Comparison of ENCODE assay signal across 19 cellular contexts in genomic region chr4:26892480-26893150, GRCh38. TPM values are rescaled to one million over a fixed set of nuclear protein-coding genes. Genes with fewer than 3 reads are reported as not detected.
DNase-seq lines count a peak whose midpoint lies in the region; ATAC-seq, FAIRE-seq and TF ChIP-seq lines count a peak whose summit lies in the region.
"Had no signal": no experiment of that assay in that cellular context is flagged by ENCODE, and none has a peak within 500 bp of the region (broad histone marks: within the 10 kb centered on the region; RNA-seq: fewer than 3 reads in every experiment).

No MANE protein-coding gene starts in this region.

- no peaks in the 10 kb centered on the region for H3K9me3 ChIP-seq in CD4-positive, CD25-positive, alpha-beta regulatory T cell (ENCODE audit: control insufficient read depth in 2 of 2, low read length in 2 of 2)
- no peaks in the 10 kb centered on the region for H3K9me3 ChIP-seq in CD8-positive, alpha-beta memory T cell (ENCODE audit: low read length)
- H3K9me3 ChIP-seq in HepG2 (ENCODE audit: low read length): no peaks in the 10 kb centered on the region
- H3K9me3 ChIP-seq: thoracic aorta, vagina had no signal

- no peak for TF ChIP-seq POLR2A in HepG2 (IDR thresholded peaks at IDR 0.05; ENCODE audit: insufficient read depth in 1 of 2, low read depth in 2 of 2, low read length in 2 of 2)

- no peaks in the 10 kb centered on the region for H3K79me2 ChIP-seq in HepG2 (ENCODE audit: insufficient read depth, low read length)

- no peaks in the 10 kb centered on the region for H3K27me3 Mint-ChIP-seq in CD4-positive, CD25-positive, alpha-beta regulatory T cell
- H3K27me3 Mint-ChIP-seq in CD8-positive, alpha-beta memory T cell: no peaks in the 10 kb centered on the region
- H3K27me3 Mint-ChIP-seq in activated naive CD8-positive, alpha-beta T cell treated with anti-CD3 and anti-CD28 coated beads for 36 hours: no peaks in the 10 kb centered on the region
- H3K27me3 Mint-ChIP-seq in natural killer cell treated with Interleukin-12 subunit alpha and Interleukin-12 subunit beta and Interleukin-15 and Interleukin-18, amount 100 ng/mL, for 72 hours: no peaks in the 10 kb centered on the region

- no peaks in the 10 kb centered on the region for H3K27me3 ChIP-seq in CD4-positive, CD25-positive, alpha-beta regulatory T cell (ENCODE audit: control insufficient read depth, insufficient read depth, low read length)
- H3K27me3 ChIP-seq in CD8-positive, alpha-beta memory T cell (ENCODE audit: insufficient read depth, low read length, poor library complexity, severe bottlenecking): no peaks in the 10 kb centered on the region
- no peaks in the 10 kb centered on the region for H3K27me3 ChIP-seq in HepG2 (ENCODE audit: control insufficient read depth in 1 of 2, insufficient read depth in 2 of 2, low read length in 2 of 2)
- H3K27me3 ChIP-seq: vagina had no signal

- no peaks in the 10 kb centered on the region for H3K36me3 ChIP-seq in CD4-positive, CD25-positive, alpha-beta regulatory T cell (ENCODE audit: control insufficient read depth, insufficient read depth, low read length)
- no peaks in the 10 kb centered on the region for H3K36me3 ChIP-seq in CD8-positive, alpha-beta memory T cell (ENCODE audit: insufficient read depth, low read length)
- no peaks in the 10 kb centered on the region for H3K36me3 ChIP-seq in HepG2 (replicated peaks in 1 of 2; ENCODE audit: control insufficient read depth in 1 of 2, insufficient read depth in 2 of 2, low read length in 2 of 2)
- H3K36me3 ChIP-seq: thoracic aorta, vagina had no signal

- H3K9me3 Mint-ChIP-seq in CD4-positive, CD25-positive, alpha-beta regulatory T cell: no peaks in the 10 kb centered on the region
- H3K9me3 Mint-ChIP-seq in CD8-positive, alpha-beta memory T cell: no peaks in the 10 kb centered on the region
- H3K9me3 Mint-ChIP-seq in activated naive CD8-positive, alpha-beta T cell treated with anti-CD3 and anti-CD28 coated beads for 36 hours: peaks cover 10% of the 10 kb centered on the region
- H3K9me3 Mint-ChIP-seq in natural killer cell treated with Interleukin-12 subunit alpha and Interleukin-12 subunit beta and Interleukin-15 and Interleukin-18, amount 100 ng/mL, for 72 hours: peaks cover 10% of the 10 kb centered on the region

- H4K20me1 ChIP-seq in HepG2 (ENCODE audit: insufficient read depth, low read length): no peaks in the 10 kb centered on the region

- in situ Hi-C loops in HepG2 (cut with HindIII; ENCODE audit: extremely low pct_ligation_motif_present, low pct_unique_long_range_greater_than_20kb): no loop called here

- no peak for FAIRE-seq in HepG2 (lab: Jason Lieb, UNC)

- CTCF ChIA-PET in CD8-positive, alpha-beta memory T cell (lab: Charles Lee): no interaction called here
- CTCF ChIA-PET in HepG2 (lab: Yijun Ruan, JAX; ENCODE audit: low intra/inter-chr PET ratio, low total read pairs): no interaction called here
- CTCF ChIA-PET in RWPE1 (lab: Yijun Ruan, JAX): no interaction called here

- POLR2A ChIA-PET in CD8-positive, alpha-beta memory T cell (lab: Charles Lee): no interaction called here
- POLR2A ChIA-PET in HepG2 (lab: Yijun Ruan, JAX) (no interaction called here), RWPE1 (lab: Yijun Ruan, JAX; ENCODE audit: low non-redundant PET) (no interaction called here)

- peak overlapping the region; percentile 57 to 86 (median 71) for H3K27ac Mint-ChIP-seq in CD4-positive, CD25-positive, alpha-beta regulatory T cell
- peak overlapping the region; percentile 38 to 91 (median 70) for H3K27ac Mint-ChIP-seq in CD8-positive, alpha-beta memory T cell
- peak overlapping the region; percentile 72 for H3K27ac Mint-ChIP-seq in activated naive CD8-positive, alpha-beta T cell treated with anti-CD3 and anti-CD28 coated beads for 36 hours
- peak overlapping the region; percentile 41 to 59 for H3K27ac Mint-ChIP-seq in natural killer cell treated with Interleukin-12 subunit alpha and Interleukin-12 subunit beta and Interleukin-15 and Interleukin-18, amount 100 ng/mL, for 72 hours

- peaks cover 15% of the 10 kb centered on the region for H3K4me1 ChIP-seq in CD4-positive, CD25-positive, alpha-beta regulatory T cell (ENCODE audit: control insufficient read depth, insufficient read depth, low read length, poor library complexity, severe bottlenecking)
- peaks cover 19% of the 10 kb centered on the region for H3K4me1 ChIP-seq in CD8-positive, alpha-beta memory T cell (ENCODE audit: insufficient read depth, low read length)
- no peaks in the 10 kb centered on the region for H3K4me1 ChIP-seq in HepG2 (ENCODE audit: insufficient read depth, low read length)
- H3K4me1 ChIP-seq: vagina had no signal

- no peak for TF ChIP-seq RAD21 in HepG2 (CRISPR knock-in tag; IDR thresholded peaks at IDR 0.05)

- H3K4me3 Mint-ChIP-seq in CD4-positive, CD25-positive, alpha-beta regulatory T cell: peak overlapping the region in 1 of 4 donors; percentile 22
- peak overlapping the region in 4 of 7 donors; percentile 5 to 47 (median 18) for H3K4me3 Mint-ChIP-seq in CD8-positive, alpha-beta memory T cell
- no peak overlapping the region for H3K4me3 Mint-ChIP-seq in activated naive CD8-positive, alpha-beta T cell treated with anti-CD3 and anti-CD28 coated beads for 36 hours
- peak overlapping the region; percentile 32 for H3K4me3 Mint-ChIP-seq in natural killer cell treated with Interleukin-12 subunit alpha and Interleukin-12 subunit beta and Interleukin-15 and Interleukin-18, amount 100 ng/mL, for 72 hours

- no peak for ATAC-seq in CD4-positive, CD25-positive, alpha-beta regulatory T cell (ENCODE audit: low read depth in 2 of 2)
- ATAC-seq in natural killer cell treated with Interleukin-12 subunit alpha and Interleukin-12 subunit beta and Interleukin-15 and Interleukin-18, amount 100 ng/mL, for 72 hours: peak in 1 of 2 donors; percentile 44
- ATAC-seq in HepG2: no peak

- no peak overlapping the region for H3K9ac ChIP-seq in HepG2 (ENCODE audit: insufficient read depth, low read depth, low read length)

- TF ChIP-seq CTCF in foreskin fibroblast (IDR thresholded peaks at IDR 0.05; ENCODE audit: low read depth, low read length) (no peak), HepG2 (CRISPR knock-in tag; IDR thresholded peaks at IDR 0.05) (no peak), RWPE1 (conservative IDR thresholded peaks at IDR 0.05; ENCODE audit: low read depth) (no peak)

- H3K4me1 Mint-ChIP-seq in CD4-positive, CD25-positive, alpha-beta regulatory T cell: peaks cover 12 to 86% (median 67%) of the 10 kb centered on the region in 4 donors
- peaks cover 64 to 92% (median 89%) of the 10 kb centered on the region in 3 donors for H3K4me1 Mint-ChIP-seq in CD8-positive, alpha-beta memory T cell
- H3K4me1 Mint-ChIP-seq in activated naive CD8-positive, alpha-beta T cell treated with anti-CD3 and anti-CD28 coated beads for 36 hours: peaks cover 48% of the 10 kb centered on the region
- H3K4me1 Mint-ChIP-seq in natural killer cell treated with Interleukin-12 subunit alpha and Interleukin-12 subunit beta and Interleukin-15 and Interleukin-18, amount 100 ng/mL, for 72 hours (ENCODE audit: low read depth in 2 of 2): peaks cover 44 to 51% of the 10 kb centered on the region in 2 donors

- H3K36me3 Mint-ChIP-seq in CD4-positive, CD25-positive, alpha-beta regulatory T cell: peaks cover 13% of the 10 kb centered on the region
- H3K36me3 Mint-ChIP-seq in CD8-positive, alpha-beta memory T cell: peaks cover 0 to 7% (median 5%) of the 10 kb centered on the region in 3 donors
- H3K36me3 Mint-ChIP-seq in activated naive CD8-positive, alpha-beta T cell treated with anti-CD3 and anti-CD28 coated beads for 36 hours: peaks cover 48% of the 10 kb centered on the region
- H3K36me3 Mint-ChIP-seq in natural killer cell treated with Interleukin-12 subunit alpha and Interleukin-12 subunit beta and Interleukin-15 and Interleukin-18, amount 100 ng/mL, for 72 hours: peaks cover 18% of the 10 kb centered on the region

- TF ChIP-seq EP300 in HepG2 (IDR thresholded peaks at IDR 0.05; ENCODE audit: low read depth in 2 of 2, low read length in 2 of 2) (no peak), HepG2 (CRISPR knock-in tag; IDR thresholded peaks at IDR 0.05; ENCODE audit: borderline replicate concordance) (no peak)

- intact Hi-C loops in HepG2 (cut with micrococcal nuclease; ENCODE audit: unreplicated experiment): no loop called here

- no peak overlapping the region for H3K4me3 ChIP-seq in CD4-positive, CD25-positive, alpha-beta regulatory T cell (ENCODE audit: low read depth, low read length)
- H3K4me3 ChIP-seq in CD8-positive, alpha-beta memory T cell (ENCODE audit: low read length): no peak overlapping the region
- no peak overlapping the region for H3K4me3 ChIP-seq in foreskin fibroblast (ENCODE audit: low read depth in 1 of 2, low read length in 2 of 2)
- no peak overlapping the region for H3K4me3 ChIP-seq in HepG2 (replicated peaks in 1 of 3; ENCODE audit: insufficient read depth in 1 of 3, low read depth in 2 of 3, low read length in 3 of 3)
- H3K4me3 ChIP-seq: thoracic aorta, vagina had no signal

- DNase-seq in CD4-positive, CD25-positive, alpha-beta regulatory T cell: no peak
- DNase-seq in CD8-positive, alpha-beta memory T cell: no peak
- no peak for DNase-seq in activated naive CD8-positive, alpha-beta T cell treated with anti-CD3 and anti-CD28 coated beads for 36 hours
- no peak for DNase-seq in natural killer cell treated with Interleukin-12 subunit alpha and Interleukin-12 subunit beta and Interleukin-15 and Interleukin-18, amount 100 ng/mL, for 72 hours (ENCODE audit: low spot score)
- DNase-seq in foreskin fibroblast: no peak
- DNase-seq in HepG2 (ENCODE audit: low spot score): no peak
- no peak for DNase-seq in RWPE1 (ENCODE audit: low spot score)
- DNase-seq: activated gamma-delta T cell treated with Interleukin-2 at 50 U/mL for 16 hours; cerebellar nuclear complex; COR-L47; DMS79 treated with DMSO at 0.1 percent for 48 hours; effector CD4-positive, alpha-beta T cell; foreskin melanocyte; hippocampal formation; islet precursor cell; KG1; NCI-H524 treated with DMSO at 0.1 percent for 48 hours had no signal

- no peak overlapping the region for H3K4me2 ChIP-seq in HepG2 (ENCODE audit: low read depth, low read length)

- 95% methylated on average over 3 of the region's 3 CpGs for WGBS in HepG2 (ENCODE audit: low lambda C conversion rate)

- H2AFZ ChIP-seq in HepG2 (ENCODE audit: low read length): no peak overlapping the region

- no peak overlapping the region for H3K27ac ChIP-seq in CD4-positive, CD25-positive, alpha-beta regulatory T cell (ENCODE audit: insufficient read depth, low read length, poor library complexity, severe bottlenecking)
- no peak overlapping the region for H3K27ac ChIP-seq in CD8-positive, alpha-beta memory T cell (ENCODE audit: low read depth, low read length)
- H3K27ac ChIP-seq in HepG2 (ENCODE audit: extremely low read length, insufficient read depth, low read length) (no peak overlapping the region), RWPE1 (no peak overlapping the region)
- H3K27ac ChIP-seq: thoracic aorta, vagina had no signal

- no TSS peak for BruUV-seq in HepG2 (replicated peaks; lab: Mats Ljungman, UMichigan)

RNA-seq across cellular contexts. Expression of gene STIM2, which starts 32.0 kb away (rescaled TPM):
- total RNA-seq in CD4-positive, CD25-positive, alpha-beta regulatory T cell: 83.4 TPM
- 10 to 100 TPM; 20.2 to 30.5 (median 22.9) TPM for polyA plus RNA-seq in CD4-positive, CD25-positive, alpha-beta regulatory T cell
- total RNA-seq in CD8-positive, alpha-beta memory T cell: 10 to 100 TPM; 47.8 to 51.0 TPM
- polyA plus RNA-seq in CD8-positive, alpha-beta memory T cell: 41.4 TPM
- total RNA-seq in activated naive CD8-positive, alpha-beta T cell treated with anti-CD3 and anti-CD28 coated beads for 36 hours: 10 to 100 TPM; 41.8 to 45.1 TPM
- 10 to 100 TPM; 55.5 to 57.9 TPM for total RNA-seq in natural killer cell treated with Interleukin-12 subunit alpha and Interleukin-12 subunit beta and Interleukin-15 and Interleukin-18, amount 100 ng/mL, for 72 hours
- 8.2 and 19.3 TPM in 2 replicates for total RNA-seq in HepG2 (2016; rRNA removed; fragmentation: Illumina TruSeq; extraction: Trizol)
- total RNA-seq in HepG2 (2016; cell fraction: cytosol; rRNA removed; fragmentation: Illumina TruSeq; extraction: Trizol; ENCODE audit: low read depth): 3.5 and 6.1 TPM in 2 replicates
- 9.9 and 21.5 TPM in 2 replicates for total RNA-seq in HepG2 (2016; cell fraction: insoluble cytoplasmic fraction; rRNA removed; fragmentation: Illumina TruSeq; extraction: Trizol)
- 6.0 and 6.1 TPM in 2 replicates for total RNA-seq in HepG2 (2016; cell fraction: membrane; rRNA removed; fragmentation: Illumina TruSeq; extraction: Trizol)
- 33.3 and 39.0 TPM in 2 replicates for total RNA-seq in HepG2 (2016; cell fraction: nucleus; rRNA removed; fragmentation: Illumina TruSeq; extraction: Trizol)
- 19.4 and 22.3 TPM in 2 replicates for polyA plus RNA-seq in HepG2 (2011; rRNA removed)
- polyA plus RNA-seq in HepG2 (2011; cell fraction: cytosol; rRNA removed): 7.8 and 10.6 TPM in 2 replicates
- 48.3 and 53.9 TPM in 2 replicates for polyA plus RNA-seq in HepG2 (2011; cell fraction: nucleus; rRNA removed)
- 15.2 and 16.9 TPM in 2 replicates for polyA plus RNA-seq in HepG2 (2012)
- 2.1 and 3.3 TPM in 2 replicates for polyA plus RNA-seq in HepG2 (2016; cell fraction: cytosol; fragmentation: Illumina TruSeq; extraction: Trizol; ENCODE audit: low read depth)
- polyA plus RNA-seq in HepG2 (2016; cell fraction: insoluble cytoplasmic fraction; fragmentation: Illumina TruSeq; extraction: Trizol; ENCODE audit: low read depth): 7.2 and 7.9 TPM in 2 replicates
- 3.2 and 4.3 TPM in 2 replicates for polyA plus RNA-seq in HepG2 (2016; cell fraction: membrane; fragmentation: Illumina TruSeq; extraction: Trizol; ENCODE audit: low read depth)
- polyA plus RNA-seq in HepG2 (2016; cell fraction: nucleus; fragmentation: Illumina TruSeq; extraction: Trizol; ENCODE audit: insufficient read depth, low read depth): 47.5 and 50.9 TPM in 2 replicates
- polyA minus RNA-seq in HepG2 (2011; rRNA and poly(A)+ RNA removed; ENCODE audit: low replicate concordance): 26.2 and 31.6 TPM in 2 replicates
- polyA minus RNA-seq in HepG2 (2011; cell fraction: cytosol; rRNA and poly(A)+ RNA removed): 6.8 and 8.5 TPM in 2 replicates
- polyA minus RNA-seq in HepG2 (2011; cell fraction: nucleus; rRNA and poly(A)+ RNA removed): 42.7 and 42.8 TPM in 2 replicates
